14 cellular contexts compared by ENCODE assay signal in the genomic region with DNA sequence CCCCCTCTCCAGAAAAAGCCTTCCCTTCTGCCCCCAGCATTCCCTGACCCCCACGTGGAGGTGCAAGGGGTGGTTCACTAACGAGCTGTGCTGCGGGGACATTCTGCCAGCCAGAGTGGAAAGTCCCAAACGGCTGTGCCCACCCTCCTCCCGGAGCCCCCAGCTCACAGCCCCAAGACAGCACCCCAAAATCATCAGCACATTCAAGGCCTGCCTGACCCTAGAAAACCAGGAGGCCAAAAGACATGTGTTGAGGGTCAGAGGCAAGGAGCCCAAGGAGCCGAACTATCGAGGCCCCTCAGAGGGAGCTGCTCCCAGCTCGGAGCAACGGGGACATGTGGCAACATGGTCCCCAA.
"Had no signal": no experiment of that assay in that cellular context is flagged by ENCODE, and none has a peak within 500 bp of the region (broad histone marks: within the 10 kb centered on the region; RNA-seq: fewer than 3 reads in every experiment).

No MANE protein-coding gene starts in this region.

- H3K27me3 Mint-ChIP-seq: activated naive CD8-positive, alpha-beta T cell treated with anti-CD3 and anti-CD28 coated beads, Interleukin-2, amount 10 ng/mL, durations not matched to agents 7 days and 5 days; memory B cell; stimulated activated naive CD8-positive, alpha-beta T cell treated with anti-CD3 and anti-CD28 coated beads, Interleukin-15, amount 100 ng/mL, for 72 hours had no signal

- DNase-seq: activated CD4-positive, alpha-beta T cell treated with anti-CD3 and anti-CD28 coated beads, Interleukin-2, amount 50 U/mL, for 4 hours; activated naive CD8-positive, alpha-beta T cell treated with anti-CD3 and anti-CD28 coated beads, Interleukin-2, amount 10 ng/mL, durations not matched to agents 7 days and 5 days; activated T-cell treated with anti-CD3 and anti-CD28 coated beads, Interleukin-2, amount 50 U/mL, for 48 hours; amygdala; dorsolateral prefrontal cortex; head of caudate nucleus; left ventricle myocardium superior; stimulated activated naive CD8-positive, alpha-beta T cell treated with anti-CD3 and anti-CD28 coated beads, Interleukin-15, amount 100 ng/mL, for 72 hours; T-helper 2 cell; trophoblast cell had no signal

- H3K27ac Mint-ChIP-seq: memory B cell, neural progenitor cell had no signal

- H3K4me1 Mint-ChIP-seq: neural progenitor cell had no signal

- H3K4me3 Mint-ChIP-seq: activated naive CD8-positive, alpha-beta T cell treated with anti-CD3 and anti-CD28 coated beads, Interleukin-2, amount 10 ng/mL, durations not matched to agents 7 days and 5 days; memory B cell; neural progenitor cell; stimulated activated naive CD8-positive, alpha-beta T cell treated with anti-CD3 and anti-CD28 coated beads, Interleukin-15, amount 100 ng/mL, for 72 hours had no signal

- FAIRE-seq: endometrium, frontal cortex had no signal

- H3K9me3 Mint-ChIP-seq: activated naive CD8-positive, alpha-beta T cell treated with anti-CD3 and anti-CD28 coated beads, Interleukin-2, amount 10 ng/mL, durations not matched to agents 7 days and 5 days; memory B cell; neural progenitor cell; stimulated activated naive CD8-positive, alpha-beta T cell treated with anti-CD3 and anti-CD28 coated beads, Interleukin-15, amount 100 ng/mL, for 72 hours had no signal

- ATAC-seq: left ventricle myocardium superior; stimulated activated naive CD8-positive, alpha-beta T cell treated with anti-CD3 and anti-CD28 coated beads, Interleukin-15, amount 100 ng/mL, for 72 hours had no signal
